Comparison of ENCODE assay signal across 13 cellular contexts in the genomic region with DNA sequence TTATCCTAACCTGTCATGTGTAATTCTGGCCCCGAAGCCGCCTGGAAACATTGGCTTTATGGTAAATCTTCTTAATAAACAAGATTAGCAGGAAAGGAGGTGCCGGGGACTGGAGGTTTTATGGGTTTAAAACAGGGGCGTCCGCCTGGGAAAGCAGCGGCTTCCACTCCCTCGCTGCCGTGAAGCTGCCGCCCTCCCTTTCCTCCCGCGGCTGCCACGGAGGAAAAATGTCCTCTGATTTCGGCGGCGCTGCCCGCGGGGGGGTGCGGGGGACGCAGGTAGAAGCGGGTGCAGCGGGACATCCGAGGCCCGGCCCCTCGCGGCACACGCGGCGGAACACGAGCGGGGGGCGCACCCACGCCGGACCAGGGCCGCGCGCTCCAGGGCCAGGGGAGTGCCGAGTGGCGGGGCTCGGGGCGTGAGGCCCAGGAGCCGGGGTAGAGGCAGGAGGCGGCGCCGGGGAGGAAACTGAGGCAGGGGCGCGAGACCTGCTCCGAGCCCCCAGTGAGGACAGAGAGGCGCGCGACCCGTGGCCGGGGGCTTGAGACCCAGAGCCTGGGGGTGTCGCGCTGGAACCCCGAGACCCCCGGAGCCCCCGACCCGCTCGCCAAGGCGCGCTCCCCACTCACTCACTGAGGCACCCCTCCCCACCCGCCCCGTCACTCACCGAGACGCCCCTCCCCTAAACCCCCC. TPM values are rescaled to one million over a fixed set of nuclear protein-coding genes. Genes with fewer than 3 reads are reported as not detected.
A peak's percentile ranks its signal among the peaks of the same experiment; 100 is the strongest.
DNase-seq lines count a peak whose midpoint lies in the region; ATAC-seq and TF ChIP-seq lines count a peak whose summit lies in the region.
"Had no signal": no experiment of that assay in that cellular context is flagged by ENCODE, and none has a peak within 500 bp of the region (broad histone marks: within the 10 kb centered on the region; RNA-seq: fewer than 3 reads in every experiment).

No MANE protein-coding gene starts in this region.

- peak overlapping the region; percentile 97 for H3K4me2 ChIP-seq in hepatocyte

- peak overlapping the region; percentile 86 for H3K4me3 Mint-ChIP-seq in T-helper 17 cell

- intact Hi-C loops in psoas muscle (cut with DNase I) = no loop called here

- H3K9me2 ChIP-seq in hepatocyte (replicated peaks; ENCODE audit: insufficient read depth) = no peaks in the 10 kb centered on the region

- H3K36me3 Mint-ChIP-seq in T-helper 17 cell (ENCODE audit: low read depth) = no peaks in the 10 kb centered on the region

- H3K27me3 Mint-ChIP-seq in T-helper 17 cell = peaks cover 36% of the 10 kb centered on the region

- WGBS in hepatocyte (ENCODE audit: low lambda C conversion rate, missing lambda C conversion rate) = 18% methylated on average over 22 of the region's 65 CpGs
- 1 to 3% (median 3%) methylated on average over 34 to 65 of the region's 65 CpGs for WGBS in psoas muscle, 3 donors

- H3K36me3 ChIP-seq in hepatocyte (replicated peaks; ENCODE audit: insufficient read depth, low read depth) (no peaks in the 10 kb centered on the region), psoas muscle (ENCODE audit: insufficient read depth in 1 of 2, low read depth in 1 of 2) (no peaks in the 10 kb centered on the region)

- DNase-seq in NCI-H146 (lab: John Stamatoyannopoulos, UW) (peak; percentile 49), NCI-H146 treated with DMSO at 0.1 percent for 48 hours (lab: John Stamatoyannopoulos, UW; ENCODE audit: unreplicated experiment) (no peak), T-helper 17 cell (no peak), hepatocyte (ENCODE audit: low spot score) (no peak), psoas muscle (no peak), GM10248 (ENCODE audit: extremely low spot score) (no peak), 8988T (no peak)
- DNase-seq: activated CD4-positive, CD25-positive, alpha-beta regulatory T cell treated with anti-CD3 and anti-CD28 coated beads, Interleukin-2, amount 50 U/mL, for 72 hours; activated T-cell treated with anti-CD3 and anti-CD28 coated beads, Interleukin-2, amount 50 U/mL, for 72 hours; DMS79 had no signal

- CTCF ChIA-PET in GM10248 (lab: Yijun Ruan, JAX) = no interaction called here

- no peak for ATAC-seq in T-helper 17 cell
- no peak for ATAC-seq in psoas muscle
- ATAC-seq in HG03039 (IDR thresholded peaks at IDR 0.05; ENCODE audit: unreplicated experiment) = no peak

- H3K27me3 ChIP-seq in hepatocyte (peaks cover 33% of the 10 kb centered on the region), psoas muscle (ENCODE audit: insufficient read depth in 3 of 3, low read length in 2 of 3) (peaks cover 0 to 67% (median 14%) of the 10 kb centered on the region in 3 donors)

- no peak overlapping the region for H3K27ac ChIP-seq in hepatocyte
- no peak overlapping the region for H3K27ac ChIP-seq in psoas muscle
- H3K27ac ChIP-seq: SK-N-MC had no signal

- no peak overlapping the region for H3K27ac Mint-ChIP-seq in T-helper 17 cell
- H3K27ac Mint-ChIP-seq: activated T-cell treated with anti-CD3 and anti-CD28 coated beads, Interleukin-2, amount 50 U/mL, for 72 hours had no signal

- H2AFZ ChIP-seq in hepatocyte = no peak overlapping the region

- no peak for TF ChIP-seq CTCF in hepatocyte (IDR thresholded peaks at IDR 0.05; ENCODE audit: poor library complexity)
- no peak for TF ChIP-seq CTCF in psoas muscle (IDR thresholded peaks at IDR 0.05)
- no peak for TF ChIP-seq CTCF in GM10248 (IDR thresholded peaks at IDR 0.05; ENCODE audit: control extremely low read depth, extremely low read depth, low read depth, missing control alignments)

- H3K9me3 ChIP-seq in T-helper 17 cell (ENCODE audit: control insufficient read depth, low read length, poor library complexity, severe bottlenecking) (no peaks in the 10 kb centered on the region), hepatocyte (ENCODE audit: low read depth) (no peaks in the 10 kb centered on the region), psoas muscle (no peaks in the 10 kb centered on the region)

- no peaks in the 10 kb centered on the region for H3K79me2 ChIP-seq in hepatocyte

- POLR2A ChIA-PET in GM10248 (lab: Yijun Ruan, JAX) = no interaction called here

- peaks cover 6% of the 10 kb centered on the region for H3K4me1 Mint-ChIP-seq in T-helper 17 cell

- H3K4me3 ChIP-seq in hepatocyte = no peak overlapping the region
- H3K4me3 ChIP-seq in psoas muscle = peak overlapping the region; percentile 18
- H3K4me3 ChIP-seq: SK-N-MC had no signal

- H4K20me1 ChIP-seq in hepatocyte (ENCODE audit: insufficient read depth, poor library complexity, severe bottlenecking) = no peaks in the 10 kb centered on the region

- H3K4me1 ChIP-seq in hepatocyte (ENCODE audit: insufficient read depth) (peaks cover 12% of the 10 kb centered on the region), psoas muscle (peaks cover 7% of the 10 kb centered on the region)

RNA-seq across cellular contexts. Expression of a gene that starts 1.0 kb away (rescaled TPM):
- total RNA-seq in T-helper 17 cell (under 1 TPM; 0.42 to 0.57 TPM), hepatocyte (1.8 and 2.1 TPM in 2 replicates), psoas muscle (under 1 TPM; 0.47 to 0.82 (median 0.49) TPM)
- polyA plus RNA-seq in hepatocyte (2.0 and 3.3 TPM in 2 replicates), psoas muscle (under 1 TPM; 0.51 to 0.74 (median 0.56) TPM)
- polyA plus RNA-seq: keratinocyte had no signal
